Comparison of ENCODE assay signal across 15 cellular contexts in the genomic region with DNA sequence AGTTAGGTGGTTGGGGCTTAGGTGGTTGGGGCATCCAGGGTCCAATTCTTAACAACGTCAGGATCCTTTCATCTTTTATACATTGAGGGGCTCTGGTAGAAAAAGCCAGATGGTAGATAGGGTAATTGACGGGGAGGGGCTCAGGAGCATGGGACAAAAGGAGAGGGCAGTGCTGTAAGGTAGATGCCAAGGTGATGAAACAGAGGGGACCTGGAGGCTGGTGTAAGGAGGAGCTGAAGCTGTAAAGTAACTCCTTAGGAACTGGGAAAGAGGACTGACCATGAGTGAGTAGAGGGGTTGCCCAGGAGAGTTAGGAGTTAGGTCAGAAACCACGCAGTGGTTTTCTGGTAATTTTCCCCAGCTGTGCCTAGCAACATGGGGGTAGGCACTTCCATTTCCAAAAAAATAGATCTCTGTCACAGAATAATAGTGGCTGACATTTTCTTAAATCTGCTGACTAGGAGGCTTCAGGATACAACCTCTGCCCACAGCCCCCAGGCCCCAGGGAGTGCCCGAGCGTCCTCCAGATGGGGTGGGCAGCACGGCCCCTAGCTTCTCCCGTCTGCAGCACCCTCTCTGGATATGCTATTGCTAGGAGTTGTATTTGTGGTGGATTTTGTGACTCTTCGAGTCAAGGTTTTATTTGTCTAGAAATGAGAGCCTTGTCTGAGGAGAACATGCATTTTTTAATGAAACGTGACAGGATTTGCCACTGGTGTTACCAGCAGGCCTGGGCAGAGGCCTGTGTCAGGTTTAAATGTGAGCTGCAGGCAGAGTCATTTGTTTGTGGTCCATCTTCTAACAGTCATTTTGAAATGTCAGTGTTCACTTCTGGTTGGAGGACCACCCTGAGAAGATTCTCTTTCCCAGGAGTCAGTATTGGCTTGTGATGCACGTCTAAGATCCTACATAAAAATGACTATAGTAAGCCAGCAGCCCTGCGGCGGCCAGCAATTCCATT. TPM values are rescaled to one million over a fixed set of nuclear protein-coding genes. Genes with fewer than 3 reads are reported as not detected.
DNase-seq lines count a peak whose midpoint lies in the region; ATAC-seq, FAIRE-seq and TF ChIP-seq lines count a peak whose summit lies in the region.
"Had no signal": no experiment of that assay in that cellular context is flagged by ENCODE, and none has a peak within 500 bp of the region (broad histone marks: within the 10 kb centered on the region; RNA-seq: fewer than 3 reads in every experiment).

No MANE protein-coding gene starts in this region.

- H3K27ac ChIP-seq in BLaER1 treated with 17β-estradiol and CSF1 and Interleukin-3, amounts not matched to agents 10 nM and 100 nM, result no peak overlapping the region
- H3K27ac ChIP-seq in upper lobe of right lung, result no peak overlapping the region
- H3K27ac ChIP-seq: breast epithelium, KMS-11, SJSA1 had no signal

- peak; percentile 25 for DNase-seq in bronchial epithelial cell (ENCODE audit: low read depth)
- DNase-seq in NK-92 (lab: John Stamatoyannopoulos, UW; ENCODE audit: unreplicated experiment), result no peak
- DNase-seq in upper lobe of right lung, result no peak
- DNase-seq in DMS 273 treated with DMSO at 0.1 percent for 48 hours (lab: John Stamatoyannopoulos, UW), result no peak
- DNase-seq in activated CD4-positive, CD25-positive, alpha-beta regulatory T cell treated with anti-CD3 and anti-CD28 coated beads, Interleukin-2, amount 50 U/mL, for 72 hours, result no peak
- DNase-seq: BE2C, foreskin fibroblast, left ventricle myocardium superior, retina had no signal

- H3K4me3 ChIP-seq in BLaER1 treated with 17β-estradiol and CSF1 and Interleukin-3, amounts not matched to agents 10 nM and 100 nM, result no peak overlapping the region
- H3K4me3 ChIP-seq in bronchial epithelial cell (ENCODE audit: low read depth, low read length), result no peak overlapping the region
- no peak overlapping the region for H3K4me3 ChIP-seq in upper lobe of right lung
- H3K4me3 ChIP-seq: breast epithelium, SJSA1 had no signal

- TF ChIP-seq CTCF in bronchial epithelial cell (IDR thresholded peaks at IDR 0.05; ENCODE audit: insufficient read depth, low read length, severe bottlenecking) (no peak), upper lobe of right lung (IDR thresholded peaks at IDR 0.05) (no peak)

- no peak for FAIRE-seq in bronchial epithelial cell (lab: Jason Lieb, UNC)

- no peak overlapping the region for H3K9ac ChIP-seq in BLaER1 treated with 17β-estradiol and CSF1 and Interleukin-3, amounts not matched to agents 10 nM and 100 nM
- H3K9ac ChIP-seq: KMS-11 had no signal

- peaks cover 0 to 7% (median 2%) of the 10 kb centered on the region in 11 experiments; a peak in 13 of 22 replicates for H3K9me3 ChIP-seq in BLaER1 treated with 17β-estradiol and CSF1 and Interleukin-3, amounts not matched to agents 10 nM and 100 nM (replicated peaks in 1 of 11)
- no peaks in the 10 kb centered on the region for H3K9me3 ChIP-seq in upper lobe of right lung
- H3K9me3 ChIP-seq: BE2C, breast epithelium, SJSA1 had no signal

- intact Hi-C loops in upper lobe of right lung (cut with DNase I), result no loop called here

- H4K20me1 ChIP-seq in BLaER1 treated with 17β-estradiol and CSF1 and Interleukin-3, amounts not matched to agents 10 nM and 100 nM, result peaks cover 24 to 69% (median 40%) of the 10 kb centered on the region in 11 experiments; a peak in 18 of 22 replicates

- ATAC-seq in GM18907 (IDR thresholded peaks at IDR 0.05; ENCODE audit: unreplicated experiment), result peak; percentile 15
- ATAC-seq in HG03045 (IDR thresholded peaks at IDR 0.05; ENCODE audit: unreplicated experiment), result peak; percentile 15
- ATAC-seq in upper lobe of right lung, result no peak
- ATAC-seq: left ventricle myocardium superior had no signal

- no peaks in the 10 kb centered on the region for H3K27me3 ChIP-seq in BLaER1 treated with 17β-estradiol and CSF1 and Interleukin-3, amounts not matched to agents 10 nM and 100 nM
- H3K27me3 ChIP-seq in bronchial epithelial cell (ENCODE audit: control insufficient read depth, insufficient read depth, low read length) (no peaks in the 10 kb centered on the region), upper lobe of right lung (no peaks in the 10 kb centered on the region)
- H3K27me3 ChIP-seq: BE2C, breast epithelium, SJSA1 had no signal

- H3K4me2 ChIP-seq in BLaER1 treated with 17β-estradiol and CSF1 and Interleukin-3, amounts not matched to agents 10 nM and 100 nM, result peak overlapping the region in 6 of 11 experiments; percentile 8 to 33 (median 20); a peak in 5 of 22 replicates
- H3K4me2 ChIP-seq: KMS-11 had no signal

- peaks cover 2 to 21% (median 14%) of the 10 kb centered on the region in 10 experiments; a peak in 19 of 20 replicates for H3K4me1 ChIP-seq in BLaER1 treated with 17β-estradiol and CSF1 and Interleukin-3, amounts not matched to agents 10 nM and 100 nM
- no peaks in the 10 kb centered on the region for H3K4me1 ChIP-seq in upper lobe of right lung
- H3K4me1 ChIP-seq: breast epithelium had no signal

- peaks cover 0 to 28% (median 9%) of the 10 kb centered on the region in 11 experiments; a peak in 7 of 22 replicates for H3K36me3 ChIP-seq in BLaER1 treated with 17β-estradiol and CSF1 and Interleukin-3, amounts not matched to agents 10 nM and 100 nM
- H3K36me3 ChIP-seq in bronchial epithelial cell (ENCODE audit: control insufficient read depth, insufficient read depth, low read length), result no peaks in the 10 kb centered on the region
- H3K36me3 ChIP-seq in upper lobe of right lung, result no peaks in the 10 kb centered on the region
- H3K36me3 ChIP-seq: BE2C, breast epithelium, SJSA1 had no signal

RNA-seq across cellular contexts. Expression of gene TULP4, which starts 44.6 kb away (rescaled TPM):
- total RNA-seq in bronchial epithelial cell (99.2 and 127 TPM in 2 replicates), upper lobe of right lung (94.1 TPM)
